9 cellular contexts compared by ENCODE assay signal in genomic region chr13:91464336-91464735, GRCh38.
"Had no signal": no experiment of that assay in that cellular context is flagged by ENCODE, and none has a peak within 500 bp of the region (broad histone marks: within the 10 kb centered on the region; RNA-seq: fewer than 3 reads in every experiment).

No MANE protein-coding gene starts in this region.

- H3K4me2 ChIP-seq: GM23338 had no signal

- H3K27me3 Mint-ChIP-seq: IgD-negative memory B cell had no signal

- H3K4me3 Mint-ChIP-seq: GM23338, H9, IgD-negative memory B cell had no signal

- ATAC-seq: GM23338 had no signal

- H3K9me3 Mint-ChIP-seq: GM23338, H9, IgD-negative memory B cell had no signal

- H3K4me3 ChIP-seq: GM23338 had no signal

- DNase-seq: H9, HCEC 1CT, Kasumi-1, KG1 had no signal

- H3K4me1 Mint-ChIP-seq: H9, IgD-negative memory B cell had no signal

- H3K27ac ChIP-seq: HL-60 had no signal

- H2AFZ ChIP-seq: GM23338 had no signal

- FAIRE-seq: H1, H54 had no signal

- H3K36me3 Mint-ChIP-seq: IgD-negative memory B cell had no signal

- H3K27ac Mint-ChIP-seq: GM23338, H9, IgD-negative memory B cell had no signal
